ENCODE assay signal across 9 cellular contexts in genomic region chr9:115593587-115594091, GRCh38.
DNase-seq lines count a peak whose midpoint lies in the region; ATAC-seq, FAIRE-seq and TF ChIP-seq lines count a peak whose summit lies in the region.
"Had no signal": no experiment of that assay in that cellular context is flagged by ENCODE, and none has a peak within 500 bp of the region (broad histone marks: within the 10 kb centered on the region; RNA-seq: fewer than 3 reads in every experiment).

No MANE protein-coding gene starts in this region.

- DNase-seq in DMS114 treated with DMSO at 0.1 percent for 48 hours (lab: John Stamatoyannopoulos, UW; ENCODE audit: unreplicated experiment) (peak; percentile 10), H54 (ENCODE audit: insufficient read length, low spot score) (no peak), NCI-H69 (lab: John Stamatoyannopoulos, UW) (peak; percentile 52), cerebellum (ENCODE audit: low spot score) (peak; percentile 38), mesenchymal stem cell (peak; percentile 74)
- no peak for DNase-seq in activated CD8-positive, alpha-beta memory T cell treated with anti-CD3 and anti-CD28 coated beads, Interleukin-2, amount 50 U/mL, for 4 hours

- peak overlapping the region; percentile 83 for H2BK120ac ChIP-seq in mesenchymal stem cell (ENCODE audit: low read depth, low read length)

- H3K79me1 ChIP-seq in mesenchymal stem cell (replicated peaks; ENCODE audit: low read length, poor library complexity, severe bottlenecking), result peaks cover 3% of the 10 kb centered on the region

- H4K91ac ChIP-seq in mesenchymal stem cell (ENCODE audit: low read length), result no peak overlapping the region

- H2AFZ ChIP-seq in mesenchymal stem cell (ENCODE audit: low read depth, low read length), result no peak overlapping the region

- peaks cover 6% of the 10 kb centered on the region for H3K4me1 ChIP-seq in mesenchymal stem cell (ENCODE audit: control insufficient read depth, insufficient read depth, low read depth, low read length)

- no peaks in the 10 kb centered on the region for H3K9me3 Mint-ChIP-seq in activated T-helper 17 cell treated with anti-CD3 and anti-CD28 coated beads, Interleukin-2, amount 50 U/mL, for 72 hours
- H3K9me3 Mint-ChIP-seq: T-helper 1 cell treated with Interleukin-12 subunit alpha and Interleukin-12 subunit beta and Interleukin-4 antibody, amounts not matched to agents 30 μg/mL and 1 μg/mL, for 36 hours had no signal

- no peak overlapping the region for H3K23ac ChIP-seq in mesenchymal stem cell (ENCODE audit: low read length in 2 of 2)

- FAIRE-seq in H54 (lab: Jason Lieb, UNC), result peak; percentile 94

- no peak for ATAC-seq in HG03025 (IDR thresholded peaks at IDR 0.05; ENCODE audit: low FRiP score, unreplicated experiment)
- ATAC-seq in activated T-helper 17 cell treated with anti-CD3 and anti-CD28 coated beads, Interleukin-2, amount 50 U/mL, for 72 hours (replicated peaks), result no peak

- WGBS in mesenchymal stem cell, result 15% methylated on average over 2 of the region's 4 CpGs

- H3K18ac ChIP-seq in mesenchymal stem cell (ENCODE audit: low read depth in 1 of 2, low read length in 2 of 2), result peak overlapping the region; percentile 26 to 83

- no peaks in the 10 kb centered on the region for H3K4me1 Mint-ChIP-seq in activated T-helper 17 cell treated with anti-CD3 and anti-CD28 coated beads, Interleukin-2, amount 50 U/mL, for 72 hours

- peak overlapping the region; percentile 34 to 90 for H2BK12ac ChIP-seq in mesenchymal stem cell (ENCODE audit: low read length in 2 of 2)

- H3K4me3 ChIP-seq in mesenchymal stem cell (ENCODE audit: insufficient read depth in 1 of 2, low read depth in 1 of 2, low read length in 2 of 2), result no peak overlapping the region

- H3K27ac ChIP-seq in mesenchymal stem cell (ENCODE audit: low read length, poor library complexity, severe bottlenecking), result peak overlapping the region; percentile 59

- H3K9me3 ChIP-seq in mesenchymal stem cell (ENCODE audit: control insufficient read depth, low read length), result peaks cover 5% of the 10 kb centered on the region

- H3K27me3 ChIP-seq in mesenchymal stem cell (ENCODE audit: control insufficient read depth in 1 of 2, insufficient read depth in 1 of 2, low read length in 2 of 2), result no peaks in the 10 kb centered on the region

- no peaks in the 10 kb centered on the region for H3K36me3 Mint-ChIP-seq in activated T-helper 17 cell treated with anti-CD3 and anti-CD28 coated beads, Interleukin-2, amount 50 U/mL, for 72 hours (ENCODE audit: low read depth)

- peak overlapping the region in 1 of 2 experiments; percentile 5 for H3K4ac ChIP-seq in mesenchymal stem cell (ENCODE audit: low read depth in 1 of 2, low read length in 2 of 2)

- H3K36me3 ChIP-seq in mesenchymal stem cell (ENCODE audit: control insufficient read depth in 1 of 2, insufficient read depth in 2 of 2, low read depth in 1 of 2, low read length in 2 of 2), result no peaks in the 10 kb centered on the region

- H2AK5ac ChIP-seq in mesenchymal stem cell (ENCODE audit: low read length, severe bottlenecking), result peak overlapping the region; percentile 16

- H3K4me3 Mint-ChIP-seq in activated T-helper 17 cell treated with anti-CD3 and anti-CD28 coated beads, Interleukin-2, amount 50 U/mL, for 72 hours, result no peak overlapping the region
- H3K4me3 Mint-ChIP-seq: T-helper 1 cell treated with Interleukin-12 subunit alpha and Interleukin-12 subunit beta and Interleukin-4 antibody, amounts not matched to agents 30 μg/mL and 1 μg/mL, for 36 hours had no signal

- TF ChIP-seq POLR2A in H54 (IDR thresholded peaks at IDR 0.05; ENCODE audit: low read depth, low read length), result no peak

- peak overlapping the region; percentile 91 for H4K8ac ChIP-seq in mesenchymal stem cell (ENCODE audit: low read length)

- H3K27ac Mint-ChIP-seq in activated T-helper 17 cell treated with anti-CD3 and anti-CD28 coated beads, Interleukin-2, amount 50 U/mL, for 72 hours, result no peak overlapping the region
- H3K27ac Mint-ChIP-seq: T-helper 1 cell treated with Interleukin-12 subunit alpha and Interleukin-12 subunit beta and Interleukin-4 antibody, amounts not matched to agents 30 μg/mL and 1 μg/mL, for 36 hours had no signal

- H3K14ac ChIP-seq in mesenchymal stem cell (ENCODE audit: low read length in 2 of 2), result no peak overlapping the region

- peak overlapping the region; percentile 98 for H3K9ac ChIP-seq in mesenchymal stem cell (ENCODE audit: low read length)

- H3K4me2 ChIP-seq in mesenchymal stem cell (ENCODE audit: low read length, poor library complexity, severe bottlenecking), result no peak overlapping the region

- no peak overlapping the region for H2BK5ac ChIP-seq in mesenchymal stem cell (ENCODE audit: low read depth, low read length, poor library complexity, severe bottlenecking)

- no peak overlapping the region for H2BK15ac ChIP-seq in mesenchymal stem cell (ENCODE audit: low read depth, poor library complexity, severe bottlenecking)

- H3K27me3 Mint-ChIP-seq in activated T-helper 17 cell treated with anti-CD3 and anti-CD28 coated beads, Interleukin-2, amount 50 U/mL, for 72 hours, result peaks cover 38% of the 10 kb centered on the region

Comparison
In these comparisons a context has a peak if more than half of its experiments do, and no peak if none do; other contexts are left out.
1. DNase-seq: peak in DMS114 treated with DMSO at 0.1 percent for 48 hours (single experiment), NCI-H69 (single experiment), cerebellum (single experiment) and mesenchymal stem cell (single experiment); none in H54 (single experiment) and activated CD8-positive, alpha-beta memory T cell treated with anti-CD3 and anti-CD28 coated beads, Interleukin-2, amount 50 U/mL, for 4 hours (single experiment).